Comparison of ENCODE assay signal across 8 cellular contexts in genomic region chr9:32378496-32378895, GRCh38. TPM values are rescaled to one million over a fixed set of nuclear protein-coding genes. Genes with fewer than 3 reads are reported as not detected.
DNase-seq lines count a peak whose midpoint lies in the region; ATAC-seq, FAIRE-seq and TF ChIP-seq lines count a peak whose summit lies in the region.

No MANE protein-coding gene starts in this region.

- TF ChIP-seq CTCF in PC-9 (conservative IDR thresholded peaks at IDR 0.05), result peak; percentile 72
- TF ChIP-seq CTCF in GM12878 (IDR thresholded peaks at IDR 0.05 in 2 of 3, conservative IDR thresholded peaks at IDR 0.05 in 1 of 3; ENCODE audit: control insufficient read depth in 2 of 3, extremely low read depth in 1 of 3, insufficient read depth in 1 of 3, low read depth in 3 of 3, low read length in 3 of 3), result peak; percentile 82 to 95 (median 85)

- WGBS in GM12878 (ENCODE audit: insufficient coverage, insufficient replicate concordance, low lambda C conversion rate, missing lambda C conversion rate), result 6% methylated on average over 3 of the region's 3 CpGs

- RAD21 ChIA-PET in GM12878 (lab: Charles Lee; ENCODE audit: unreplicated experiment), result interaction anchor here (0.6 to 7.3 kb wide), 21 partner anchors 19 to 1038 kb away, joined by 3 to 368 read pairs (median 5); partner anchors contain the start of genes NDUFB6, RIGI, SMIM27 and TOPORS

- peak; percentile 86 for FAIRE-seq in GM12878 (lab: Jason Lieb, UNC)

- SMC1A ChIA-PET in GM12878 (lab: Charles Lee; ENCODE audit: uncharacterized antibody, unreplicated experiment), result interaction anchor here (0.5 to 7.3 kb wide), 30 partner anchors 18 to 595 kb away, joined by 3 to 285 read pairs (median 5); partner anchors contain the start of genes NDUFB6, RIGI, SMIM27 and TOPORS

- no peaks in the 10 kb centered on the region for H3K9me2 ChIP-seq in Karpas-422 (replicated peaks; ENCODE audit: insufficient read depth, low read length)
- H3K9me2 ChIP-seq in PC-9 (ENCODE audit: insufficient read depth), result no peaks in the 10 kb centered on the region

- H3K36me3 ChIP-seq in ACC112 (ENCODE audit: insufficient read depth, low read length) (no peaks in the 10 kb centered on the region), H7 (replicated peaks; ENCODE audit: control insufficient read depth, insufficient read depth, low read length) (no peaks in the 10 kb centered on the region), Karpas-422 (ENCODE audit: insufficient read depth, low read length) (no peaks in the 10 kb centered on the region), PC-9 (ENCODE audit: low read depth) (no peaks in the 10 kb centered on the region), GM12878 (ENCODE audit: control insufficient read depth in 2 of 2, insufficient read depth in 2 of 2, low read length in 1 of 2) (no peaks in the 10 kb centered on the region)

- H3F3A ChIP-seq in PC-9 (ENCODE audit: insufficient read depth, low read depth), result no peaks in the 10 kb centered on the region; the same call in 1 of the 2 replicates

- H3K79me2 ChIP-seq in ACC112 (ENCODE audit: control insufficient read depth, insufficient read depth, low read length, unreplicated experiment) (no peaks in the 10 kb centered on the region), Karpas-422 (ENCODE audit: low read length) (no peaks in the 10 kb centered on the region), PC-9 (ENCODE audit: low read depth) (no peaks in the 10 kb centered on the region), GM12878 (ENCODE audit: control insufficient read depth, insufficient read depth, low read length) (no peaks in the 10 kb centered on the region)

- DNase-seq in GM03348 (ENCODE audit: low spot score), result peak; percentile 62
- DNase-seq in H7, result peak; percentile 24
- peak; percentile 90 for DNase-seq in Karpas-422
- peak in 1 of 2 experiments; percentile 18 for DNase-seq in PC-9
- peak; percentile 40 for DNase-seq in GM12878 (ENCODE audit: low read depth, low spot score)
- peak; percentile 44 for DNase-seq in iPS DF 4.7 (ENCODE audit: extremely low read depth, low spot score)
- DNase-seq in stimulated activated CD4-positive, alpha-beta T cell treated with anti-CD3 and anti-CD28 coated beads, Interleukin-2, amount 100 ng/mL, for 4 hours (ENCODE audit: low read depth), result peak; percentile 35

- intact Hi-C loops in PC-9 (cut with micrococcal nuclease; ENCODE audit: unreplicated experiment), result loop anchor here (2.0 kb wide), 1 partner anchor 590 kb away; no protein-coding TSS in a partner anchor
- intact Hi-C loops in GM12878 (cut with micrococcal nuclease; ENCODE audit: unreplicated experiment), result loop anchor here (1.0 kb wide), 3 partner anchors 148 to 590 kb away; partner anchors contain the start of gene RIGI

- POLR2A ChIA-PET in PC-9 (lab: Charles Lee; ENCODE audit: unreplicated experiment) (no interaction called here), GM12878 (lab: Charles Lee) (interaction anchor here (1.4 to 2.3 kb wide), 3 partner anchors 147 to 201 kb away, joined by 4 to 12 read pairs (median 7); partner anchors contain the start of genes NDUFB6 and RIGI)

- H3K4me3 ChIP-seq in ACC112 (ENCODE audit: low read depth, low read length) (peak overlapping the region; percentile 48; the same call in 1 of the 2 replicates), H7 (ENCODE audit: insufficient read depth, low read depth, low read length) (no peak overlapping the region), Karpas-422 (ENCODE audit: low read length) (peak overlapping the region; percentile 45), PC-9 (no peak overlapping the region), GM12878 (no peak overlapping the region)

- TF ChIP-seq RAD21 in GM12878 (IDR thresholded peaks at IDR 0.05; ENCODE audit: insufficient read depth, low read depth, low read length), result peak; percentile 93

- in situ Hi-C loops in GM12878 (cut with MboI), result no loop called here

- peak; percentile 94 for ATAC-seq in GM12878

- CTCF ChIA-PET in PC-9 (lab: Charles Lee) (interaction anchor here (0.6 to 3.0 kb wide), 8 partner anchors 9 to 589 kb away, joined by 3 to 59 read pairs (median 7); partner anchors contain the start of genes NDUFB6, RIGI and TOPORS), GM12878 (lab: Yijun Ruan, JAX) (interaction anchor here (0.7 to 7.4 kb wide), 48 partner anchors 8 to 895 kb away, joined by 3 to 597 read pairs (median 5); partner anchors contain the start of genes NDUFB6, RIGI, SMIM27 and TOPORS)

- H3K27ac ChIP-seq in ACC112 (ENCODE audit: low read depth, low read length) (no peak overlapping the region), Karpas-422 (ENCODE audit: low read length) (no peak overlapping the region), PC-9 (no peak overlapping the region), GM12878 (ENCODE audit: control insufficient read depth, insufficient read depth) (no peak overlapping the region)

- BruUV-seq in PC-9 (replicated peaks; lab: Mats Ljungman, UMichigan), result no TSS peak
- no TSS peak for BruUV-seq in GM12878 (replicated peaks; lab: Mats Ljungman, UMichigan)

- TF ChIP-seq POLR2A in GM12878 (IDR thresholded peaks at IDR 0.05; ENCODE audit: low read depth, low read length), result no peak

- H4K20me1 ChIP-seq in Karpas-422 (ENCODE audit: insufficient read depth, low read depth, low read length) (no peaks in the 10 kb centered on the region), PC-9 (ENCODE audit: insufficient read depth) (no peaks in the 10 kb centered on the region), GM12878 (ENCODE audit: control insufficient read depth, insufficient read depth) (no peaks in the 10 kb centered on the region)

- no peak for TF ChIP-seq EP300 in GM12878 (IDR thresholded peaks at IDR 0.05; ENCODE audit: borderline replicate concordance in 1 of 2, control insufficient read depth in 1 of 2, low read depth in 2 of 2, low read length in 2 of 2)

- peaks cover 3% of the 10 kb centered on the region for H3K4me1 ChIP-seq in ACC112 (ENCODE audit: control insufficient read depth, insufficient read depth, low read length, unreplicated experiment)
- peaks cover 29% of the 10 kb centered on the region for H3K4me1 ChIP-seq in Karpas-422 (ENCODE audit: low read length)
- H3K4me1 ChIP-seq in PC-9 (replicated peaks; ENCODE audit: insufficient read depth), result no peaks in the 10 kb centered on the region
- no peaks in the 10 kb centered on the region for H3K4me1 ChIP-seq in GM12878 (ENCODE audit: control insufficient read depth, insufficient read depth, low read length)

- H3K27me3 ChIP-seq in ACC112 (ENCODE audit: insufficient read depth, low read length) (no peaks in the 10 kb centered on the region), H7 (ENCODE audit: control insufficient read depth, insufficient read depth, low read length) (peaks cover 12% of the 10 kb centered on the region), Karpas-422 (ENCODE audit: low read length) (no peaks in the 10 kb centered on the region; the same call in 1 of the 2 replicates), PC-9 (ENCODE audit: insufficient read depth, low read depth) (no peaks in the 10 kb centered on the region), GM12878 (replicated peaks in 1 of 2; ENCODE audit: control insufficient read depth in 2 of 2, insufficient read depth in 2 of 2, low read length in 1 of 2) (no peaks in the 10 kb centered on the region; a peak in 2 of 4 replicates)

- H3K9ac ChIP-seq in Karpas-422 (ENCODE audit: low read length), result peak overlapping the region; percentile 41
- H3K9ac ChIP-seq in GM12878 (ENCODE audit: control insufficient read depth, insufficient read depth, low read length), result no peak overlapping the region

- H2AFZ ChIP-seq in ACC112 (ENCODE audit: low read length, unreplicated experiment) (peak overlapping the region; percentile 75), Karpas-422 (ENCODE audit: low read length) (peak overlapping the region; percentile 57; the same call in 1 of the 2 replicates), PC-9 (no peak overlapping the region), GM12878 (ENCODE audit: control insufficient read depth, low read depth, low read length) (no peak overlapping the region; the same call in 1 of the 2 replicates)

- H3K4me2 ChIP-seq in Karpas-422 (ENCODE audit: low read depth, low read length, poor library complexity, severe bottlenecking) (peak overlapping the region; percentile 69), PC-9 (0 out of 2 replicates have a peak overlapping the region, but pooled peaks have one; percentile 32), GM12878 (ENCODE audit: control insufficient read depth, insufficient read depth) (peak overlapping the region; percentile 25; the same call in 1 of the 2 replicates)

- H3K9me3 ChIP-seq in Karpas-422 (ENCODE audit: low read length) (no peaks in the 10 kb centered on the region), PC-9 (ENCODE audit: insufficient read depth, low read depth) (no peaks in the 10 kb centered on the region), GM12878 (replicated peaks; ENCODE audit: control insufficient read depth, insufficient read depth, low read length) (no peaks in the 10 kb centered on the region)

TF ChIP-seq in GM12878, 131 proteins besides CTCF, POLR2A, EP300 and RAD21 (continues in another document):
- TF ChIP-seq POLR2AphosphoS5 (IDR thresholded peaks at IDR 0.05; ENCODE audit: low read length) (no peak), EZH2 (IDR thresholded peaks at IDR 0.05; ENCODE audit: borderline replicate concordance, control insufficient read depth, low read depth, low read length) (no peak), CBX3 (IDR thresholded peaks at IDR 0.05; ENCODE audit: borderline replicate concordance, low read depth) (no peak), CREB1 (IDR thresholded peaks at IDR 0.05; ENCODE audit: low read depth) (no peak)

RNA-seq across cellular contexts. Expression of gene ACO1, which starts 5.9 kb away (rescaled TPM):
- 35.2 and 40.6 TPM in 2 replicates for total RNA-seq in H7 (2014; rRNA removed; shearing (Covaris generic))
- 7.9 and 11.9 TPM in 2 replicates for total RNA-seq in Karpas-422 (2014; rRNA removed; shearing (Covaris generic); ENCODE audit: low replicate concordance)
- total RNA-seq in PC-9 (2021), result 26.1 and 30.2 TPM in 2 replicates
- total RNA-seq in GM12878 (2013; cell fraction: nucleolus; rRNA removed), result 1.6 and 1.8 TPM in 2 replicates
- total RNA-seq in GM12878 (2014; rRNA removed), result 3.0 and 3.3 TPM in 2 replicates
- 2.4 and 3.2 TPM in 2 replicates for total RNA-seq in GM12878 (2014; rRNA removed; fragmentation: Illumina TruSeq; extraction: Trizol)
- total RNA-seq in GM12878 (2021), result 3.4 and 3.5 TPM in 2 replicates
- 5.2 TPM for polyA plus RNA-seq in GM12878 (2011; ENCODE audit: low read depth)
- 5.6 and 6.4 TPM in 2 replicates for polyA plus RNA-seq in GM12878 (2011; rRNA removed)
- polyA plus RNA-seq in GM12878 (2011; cell fraction: cytosol; rRNA removed), result 4.4 and 4.5 TPM in 2 replicates
- polyA plus RNA-seq in GM12878 (2011; cell fraction: nucleus; rRNA removed), result 3.0 and 3.7 TPM in 2 replicates
- 5.9 and 7.7 TPM in 2 replicates for polyA plus RNA-seq in GM12878 (2012)
- polyA plus RNA-seq in GM12878 (2014; fragmentation: Illumina TruSeq; extraction: Trizol), result 3.3 and 3.5 TPM in 2 replicates
- under 1 TPM; 0.21 to 0.53 TPM for polyA plus RNA-seq in GM12878 (2014; fragmentation: Nextera tagmentation; extraction: Ambion mirVana)
- polyA plus RNA-seq in GM12878 (2014; rRNA removed), result 2.5 and 2.9 TPM in 2 replicates
- 1 to 10 TPM; 4.2 to 6.5 TPM for polyA plus RNA-seq in GM12878 (2016; fragmentation: Nextera tagmentation; extraction: Ambion mirVana)
- polyA minus RNA-seq in GM12878 (2011; rRNA and poly(A)+ RNA removed), result 7.1 TPM in 2 replicates
- polyA minus RNA-seq in GM12878 (2011; cell fraction: cytosol; rRNA and poly(A)+ RNA removed), result 1.4 and 1.7 TPM in 2 replicates
- polyA minus RNA-seq in GM12878 (2011; cell fraction: nucleus; rRNA and poly(A)+ RNA removed), result 0.97 and 1.1 TPM in 2 replicates

Comparison
In these comparisons a context has a peak if more than half of its experiments do, and no peak if none do; other contexts are left out.
1. H2AFZ ChIP-seq: peak in ACC112 (single experiment) and Karpas-422 (single experiment); none in PC-9 (single experiment) and GM12878 (single experiment).
2. H3K4me3 ChIP-seq: peak in ACC112 (single experiment) and Karpas-422 (single experiment); none in H7 (single experiment), PC-9 (single experiment) and GM12878 (single experiment).
3. Peak in every context shown above with its lines, with median percentiles within 50 percentile points of each other: H3K4me2 ChIP-seq.